Comparison of ENCODE assay signal across 11 cellular contexts in the genomic region with DNA sequence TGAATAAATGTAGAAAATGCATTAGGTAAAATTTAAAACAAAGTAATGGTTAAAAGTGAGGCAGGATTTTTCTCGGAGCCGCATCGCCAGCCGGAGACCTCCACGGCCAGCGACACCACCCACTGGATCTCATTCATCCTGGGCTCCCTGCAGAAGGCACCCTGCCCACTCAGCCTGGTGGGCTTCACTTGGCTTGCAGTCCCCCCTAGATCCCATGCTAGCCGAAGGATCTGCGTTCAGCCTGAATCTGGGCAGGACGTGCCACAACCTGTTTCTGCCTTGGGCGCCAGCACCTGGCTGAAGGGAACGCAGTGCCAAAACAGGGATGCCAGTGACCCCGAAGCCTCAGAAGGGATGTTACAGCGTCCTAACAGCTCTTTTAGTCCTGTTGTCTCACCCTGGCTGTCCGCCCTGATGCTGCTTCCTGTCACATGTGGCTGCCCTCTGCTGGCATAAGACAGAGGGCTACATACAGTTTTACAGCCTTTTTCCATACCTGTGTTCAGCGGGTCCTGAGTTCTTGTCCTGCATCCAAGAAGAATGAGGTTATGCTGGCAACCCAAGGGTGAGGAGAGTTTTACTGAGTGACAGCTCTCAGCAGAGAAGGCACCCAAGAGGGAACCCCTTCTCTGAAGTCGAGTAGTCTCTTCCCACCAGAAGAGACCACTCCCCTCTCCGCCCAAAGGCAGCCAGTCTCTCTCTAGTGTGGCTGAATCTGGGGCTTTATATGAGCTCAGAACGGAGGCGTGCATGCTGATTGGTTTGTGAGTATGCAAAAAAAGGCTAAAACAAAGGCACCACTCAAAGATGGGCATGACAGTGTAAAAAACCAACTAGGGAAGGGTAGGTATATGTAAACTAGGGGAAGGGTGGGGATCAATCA.
A peak's percentile ranks its signal among the peaks of the same experiment; 100 is the strongest.
DNase-seq lines count a peak whose midpoint lies in the region; ATAC-seq and TF ChIP-seq lines count a peak whose summit lies in the region.
"Had no signal": no experiment of that assay in that cellular context is flagged by ENCODE, and none has a peak within 500 bp of the region (broad histone marks: within the 10 kb centered on the region; RNA-seq: fewer than 3 reads in every experiment).

No MANE protein-coding gene starts in this region.

- peak; percentile 28 for DNase-seq in activated naive CD4-positive, alpha-beta T cell treated with anti-CD3 and anti-CD28 coated beads for 36 hours
- DNase-seq in activated naive CD4-positive, alpha-beta T cell (lab: John Stamatoyannopoulos, UW), result no peak
- DNase-seq in activated CD8-positive, alpha-beta T cell treated with anti-CD3 and anti-CD28 coated beads for 36 hours, result peak; percentile 44
- no peak for DNase-seq in stimulated activated naive CD8-positive, alpha-beta T cell treated with anti-CD3 and anti-CD28 coated beads, Interleukin-15, amount 100 ng/mL, for 72 hours
- DNase-seq in NCI-H2171 (lab: John Stamatoyannopoulos, UW), result no peak
- DNase-seq in cerebellar nuclear complex (lab: John Stamatoyannopoulos, UW), result no peak
- no peak for DNase-seq in LoVo (ENCODE audit: low spot score)
- DNase-seq: midbrain had no signal

- no peak overlapping the region for H3K4me3 Mint-ChIP-seq in activated naive CD4-positive, alpha-beta T cell treated with anti-CD3 and anti-CD28 coated beads for 36 hours
- H3K4me3 Mint-ChIP-seq in activated CD8-positive, alpha-beta T cell treated with anti-CD3 and anti-CD28 coated beads for 36 hours, result no peak overlapping the region
- no peak overlapping the region for H3K4me3 Mint-ChIP-seq in stimulated activated naive CD8-positive, alpha-beta T cell treated with anti-CD3 and anti-CD28 coated beads, Interleukin-15, amount 100 ng/mL, for 72 hours
- H3K4me3 Mint-ChIP-seq: B cell; stimulated activated naive CD8-positive, alpha-beta T cell treated with anti-CD3 and anti-CD28 coated beads, Interleukin-15, Interleukin-2, amounts not matched to agents 100 ng/mL and 50 ng/mL, for 24 hours had no signal

- peaks cover 5% of the 10 kb centered on the region for H3K27me3 Mint-ChIP-seq in activated naive CD4-positive, alpha-beta T cell treated with anti-CD3 and anti-CD28 coated beads for 36 hours (ENCODE audit: low read depth)
- H3K27me3 Mint-ChIP-seq in activated CD8-positive, alpha-beta T cell treated with anti-CD3 and anti-CD28 coated beads for 36 hours, result peaks cover 3% of the 10 kb centered on the region
- H3K27me3 Mint-ChIP-seq in stimulated activated naive CD8-positive, alpha-beta T cell treated with anti-CD3 and anti-CD28 coated beads, Interleukin-15, amount 100 ng/mL, for 72 hours, result peaks cover 7% of the 10 kb centered on the region

- no peaks in the 10 kb centered on the region for H3K9me3 Mint-ChIP-seq in activated naive CD4-positive, alpha-beta T cell treated with anti-CD3 and anti-CD28 coated beads for 36 hours
- no peaks in the 10 kb centered on the region for H3K9me3 Mint-ChIP-seq in activated CD8-positive, alpha-beta T cell treated with anti-CD3 and anti-CD28 coated beads for 36 hours
- H3K9me3 Mint-ChIP-seq in stimulated activated naive CD8-positive, alpha-beta T cell treated with anti-CD3 and anti-CD28 coated beads, Interleukin-15, amount 100 ng/mL, for 72 hours, result peaks cover 0 to 6% of the 10 kb centered on the region in 2 donors
- H3K9me3 Mint-ChIP-seq: stimulated activated naive CD8-positive, alpha-beta T cell treated with anti-CD3 and anti-CD28 coated beads, Interleukin-15, Interleukin-2, amounts not matched to agents 100 ng/mL and 50 ng/mL, for 24 hours had no signal

- POLR2A ChIA-PET in activated CD8-positive, alpha-beta T cell treated with anti-CD3 and anti-CD28 coated beads for 36 hours (lab: Charles Lee), result no interaction called here

- peak; percentile 62 for ATAC-seq in HG03469 (IDR thresholded peaks at IDR 0.05; ENCODE audit: unreplicated experiment)
- ATAC-seq in activated CD8-positive, alpha-beta T cell treated with anti-CD3 and anti-CD28 coated beads for 36 hours, result no peak
- peak; percentile 54 for ATAC-seq in stimulated activated naive CD8-positive, alpha-beta T cell treated with anti-CD3 and anti-CD28 coated beads, Interleukin-15, amount 100 ng/mL, for 72 hours

- no peaks in the 10 kb centered on the region for H3K36me3 Mint-ChIP-seq in activated naive CD4-positive, alpha-beta T cell treated with anti-CD3 and anti-CD28 coated beads for 36 hours (ENCODE audit: low read depth)
- no peaks in the 10 kb centered on the region for H3K36me3 Mint-ChIP-seq in activated CD8-positive, alpha-beta T cell treated with anti-CD3 and anti-CD28 coated beads for 36 hours (ENCODE audit: low read depth)

- H3K4me1 Mint-ChIP-seq in activated naive CD4-positive, alpha-beta T cell treated with anti-CD3 and anti-CD28 coated beads for 36 hours (ENCODE audit: low read depth), result no peaks in the 10 kb centered on the region
- no peaks in the 10 kb centered on the region for H3K4me1 Mint-ChIP-seq in activated CD8-positive, alpha-beta T cell treated with anti-CD3 and anti-CD28 coated beads for 36 hours (ENCODE audit: low read depth)
- no peaks in the 10 kb centered on the region for H3K4me1 Mint-ChIP-seq in stimulated activated naive CD8-positive, alpha-beta T cell treated with anti-CD3 and anti-CD28 coated beads, Interleukin-15, amount 100 ng/mL, for 72 hours
- H3K4me1 Mint-ChIP-seq: B cell had no signal

- CTCF ChIA-PET in activated naive CD4-positive, alpha-beta T cell treated with anti-CD3 and anti-CD28 coated beads for 36 hours (lab: Charles Lee), result interaction anchor here (0.6 kb wide), 1 partner anchor 267 kb away, joined by 4 read pairs; no protein-coding TSS in a partner anchor
- CTCF ChIA-PET in activated CD8-positive, alpha-beta T cell treated with anti-CD3 and anti-CD28 coated beads for 36 hours (lab: Charles Lee), result interaction anchor here (1.0 to 1.9 kb wide), 7 partner anchors 45 to 297 kb away, joined by 3 to 5 read pairs (median 4); no protein-coding TSS in a partner anchor

- no peak overlapping the region for H3K27ac Mint-ChIP-seq in activated naive CD4-positive, alpha-beta T cell treated with anti-CD3 and anti-CD28 coated beads for 36 hours
- no peak overlapping the region for H3K27ac Mint-ChIP-seq in activated CD8-positive, alpha-beta T cell treated with anti-CD3 and anti-CD28 coated beads for 36 hours
- no peak overlapping the region for H3K27ac Mint-ChIP-seq in stimulated activated naive CD8-positive, alpha-beta T cell treated with anti-CD3 and anti-CD28 coated beads, Interleukin-15, amount 100 ng/mL, for 72 hours
- H3K27ac Mint-ChIP-seq: B cell; stimulated activated naive CD8-positive, alpha-beta T cell treated with anti-CD3 and anti-CD28 coated beads, Interleukin-15, Interleukin-2, amounts not matched to agents 100 ng/mL and 50 ng/mL, for 24 hours had no signal

- intact Hi-C loops in activated naive CD4-positive, alpha-beta T cell treated with anti-CD3 and anti-CD28 coated beads for 36 hours (cut with micrococcal nuclease), result loop anchor here (5.0 kb wide), 1 partner anchor 236 kb away; no protein-coding TSS in a partner anchor
- intact Hi-C loops in activated CD8-positive, alpha-beta T cell treated with anti-CD3 and anti-CD28 coated beads for 36 hours (cut with micrococcal nuclease), result no loop called here

- TF ChIP-seq CTCF in activated CD8-positive, alpha-beta T cell treated with anti-CD3 and anti-CD28 coated beads for 36 hours (IDR thresholded peaks at IDR 0.05), result peak; percentile 15

Comparison
In these comparisons a context has a peak if more than half of its experiments do, and no peak if none do; other contexts are left out.
1. DNase-seq: peak in activated naive CD4-positive, alpha-beta T cell treated with anti-CD3 and anti-CD28 coated beads for 36 hours (single experiment) and activated CD8-positive, alpha-beta T cell treated with anti-CD3 and anti-CD28 coated beads for 36 hours (single experiment); none in activated naive CD4-positive, alpha-beta T cell (0 of 4), stimulated activated naive CD8-positive, alpha-beta T cell treated with anti-CD3 and anti-CD28 coated beads, Interleukin-15, amount 100 ng/mL, for 72 hours (0 of 2), NCI-H2171 (single experiment), cerebellar nuclear complex (0 of 2) and LoVo (single experiment).